ENCODE assay signal across 18 cellular contexts in the genomic region with DNA sequence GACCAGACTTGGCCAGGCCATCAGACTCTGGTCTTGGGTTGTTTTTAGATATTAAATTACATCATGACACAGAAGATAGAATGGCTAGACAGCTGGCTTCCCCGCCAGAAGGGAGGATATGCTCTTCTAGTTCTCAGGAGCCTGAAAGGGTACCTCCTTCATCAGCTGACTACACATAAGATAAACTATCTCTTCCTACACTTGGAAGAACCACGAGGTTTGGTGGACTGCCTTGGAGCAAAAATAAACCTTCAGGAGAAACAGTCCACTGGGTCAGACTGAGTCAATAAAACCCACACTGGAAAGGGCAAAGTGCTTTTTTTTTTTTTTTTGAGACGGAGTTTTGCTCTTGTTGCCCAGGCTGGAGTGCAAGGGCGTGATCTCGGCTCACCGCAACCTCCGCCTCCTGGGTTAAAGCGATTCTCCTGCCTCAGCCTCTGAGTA. TPM values are rescaled to one million over a fixed set of nuclear protein-coding genes. Genes with fewer than 3 reads are reported as not detected.
DNase-seq lines count a peak whose midpoint lies in the region; ATAC-seq and TF ChIP-seq lines count a peak whose summit lies in the region.
"Had no signal": no experiment of that assay in that cellular context is flagged by ENCODE, and none has a peak within 500 bp of the region (broad histone marks: within the 10 kb centered on the region; RNA-seq: fewer than 3 reads in every experiment).

No MANE protein-coding gene starts in this region.

- peak in 59 of 76 experiments; percentile 6 to 82 (median 45) for DNase-seq in HUDEP-2 (lab: John Stamatoyannopoulos, UW; ENCODE audit: unreplicated experiment in 76 of 76)
- peak; percentile 15 for DNase-seq in adipocyte (ENCODE audit: low read depth)
- DNase-seq in heart right ventricle: peak in 1 of 2 donors; percentile 53
- peak; percentile 39 for DNase-seq in osteoblast (ENCODE audit: insufficient read length, low spot score, missing footprints)
- no peak for DNase-seq in stimulated activated CD4-positive, alpha-beta T cell treated with anti-CD3 and anti-CD28 coated beads, Interleukin-4, amount 100 ng/mL, for 1 hour
- no peak for DNase-seq in T-helper 2 cell treated with Interferon-gamma antibody and Interleukin-4, amounts not matched to agents 5 μg/mL and 100 μg/mL, for 36 hours (ENCODE audit: low spot score)
- DNase-seq: activated CD4-positive, alpha-beta memory T cell treated with anti-CD3 and anti-CD28 coated beads for 36 hours; activated T-cell treated with anti-CD3 and anti-CD28 coated beads, Interleukin-2, amount 50 U/mL, for 72 hours; hypothalamus; MM.1S; NCI-H1930 had no signal

- H3K27ac ChIP-seq in heart right ventricle (peak overlapping the region in 5 of 10 donors; percentile 48 to 65 (median 61)), osteoblast (ENCODE audit: low read depth, low read length) (no peak overlapping the region)

- H3K36me3 ChIP-seq in adipocyte (ENCODE audit: control insufficient read depth, insufficient read depth, low read length, severe bottlenecking) (no peaks in the 10 kb centered on the region), heart right ventricle (no peaks in the 10 kb centered on the region), osteoblast (ENCODE audit: insufficient read depth, low read length) (no peaks in the 10 kb centered on the region)

- intact Hi-C loops in heart right ventricle (cut with DNase I): no loop called here

- H3K9me3 ChIP-seq in adipocyte (ENCODE audit: control insufficient read depth, low read length): no peaks in the 10 kb centered on the region
- no peaks in the 10 kb centered on the region for H3K9me3 ChIP-seq in heart right ventricle
- no peaks in the 10 kb centered on the region for H3K9me3 ChIP-seq in osteoblast (ENCODE audit: low read depth, low read length)

- H3K4me1 Mint-ChIP-seq in T-helper 2 cell treated with Interferon-gamma antibody and Interleukin-4, amounts not matched to agents 5 μg/mL and 100 μg/mL, for 36 hours (ENCODE audit: low read depth): no peaks in the 10 kb centered on the region
- H3K4me1 Mint-ChIP-seq: B cell; stimulated activated memory B cell treated with anti-CD40 and anti-IgM and Interleukin-4, amounts not matched to agents 10 μg/mL and 1 μg/mL and 100 μg/mL, for 72 hours had no signal

- H3K79me2 ChIP-seq in osteoblast (ENCODE audit: insufficient read depth, low read length): no peaks in the 10 kb centered on the region

- no peak overlapping the region for H3K4me2 ChIP-seq in osteoblast (ENCODE audit: insufficient read depth, low read length)

- H3K4me3 ChIP-seq in adipocyte (ENCODE audit: low read length): no peak overlapping the region
- H3K4me3 ChIP-seq in heart right ventricle: no peak overlapping the region
- H3K4me3 ChIP-seq in osteoblast (ENCODE audit: insufficient read depth, low read length): no peak overlapping the region
- H3K4me3 ChIP-seq: lung had no signal

- H2AFZ ChIP-seq in osteoblast (ENCODE audit: low read length): no peak overlapping the region

- no peak for TF ChIP-seq CTCF in heart right ventricle (IDR thresholded peaks at IDR 0.05)
- TF ChIP-seq CTCF in osteoblast (IDR thresholded peaks at IDR 0.05; ENCODE audit: extremely low read depth, low read depth, low read length): no peak

- WGBS in heart right ventricle, 2 donors: 49 to 65% methylated on average over 7 to 8 of the region's 8 CpGs

- H3K27ac Mint-ChIP-seq in T-helper 2 cell treated with Interferon-gamma antibody and Interleukin-4, amounts not matched to agents 5 μg/mL and 100 μg/mL, for 36 hours: no peak overlapping the region
- H3K27ac Mint-ChIP-seq: activated CD4-positive, alpha-beta memory T cell treated with anti-CD3 and anti-CD28 coated beads for 36 hours; activated T-cell treated with anti-CD3 and anti-CD28 coated beads, Interleukin-2, amount 50 U/mL, for 72 hours; B cell; stimulated activated memory B cell treated with anti-CD40 and anti-IgM and Interleukin-4, amounts not matched to agents 10 μg/mL and 1 μg/mL and 100 μg/mL, for 72 hours had no signal

- no peak overlapping the region for H3K9ac ChIP-seq in adipocyte (ENCODE audit: low read length)

- H3K4me1 ChIP-seq in adipocyte (ENCODE audit: control insufficient read depth, insufficient read depth, low read length): peaks cover 8% of the 10 kb centered on the region
- peaks cover 0 to 43% (median 24%) of the 10 kb centered on the region in 9 donors for H3K4me1 ChIP-seq in heart right ventricle
- H3K4me1 ChIP-seq in osteoblast (ENCODE audit: insufficient read depth, low read length): no peaks in the 10 kb centered on the region

- no peaks in the 10 kb centered on the region for H3K36me3 Mint-ChIP-seq in T-helper 2 cell treated with Interferon-gamma antibody and Interleukin-4, amounts not matched to agents 5 μg/mL and 100 μg/mL, for 36 hours (ENCODE audit: low read depth)
- H3K36me3 Mint-ChIP-seq: activated CD4-positive, alpha-beta memory T cell treated with anti-CD3 and anti-CD28 coated beads for 36 hours; stimulated activated memory B cell treated with anti-CD40 and anti-IgM and Interleukin-4, amounts not matched to agents 10 μg/mL and 1 μg/mL and 100 μg/mL, for 72 hours had no signal

- no peaks in the 10 kb centered on the region for H3K9me3 Mint-ChIP-seq in T-helper 2 cell treated with Interferon-gamma antibody and Interleukin-4, amounts not matched to agents 5 μg/mL and 100 μg/mL, for 36 hours
- H3K9me3 Mint-ChIP-seq: activated CD4-positive, alpha-beta memory T cell treated with anti-CD3 and anti-CD28 coated beads for 36 hours; activated T-cell treated with anti-CD3 and anti-CD28 coated beads, Interleukin-2, amount 50 U/mL, for 72 hours; dendritic cell treated with granulocyte-macrophage colony-stimulating factor and Interleukin-4, amounts not matched to agents 40 ng/mL and 50 ng/mL, for 4 days; neural crest cell; stimulated activated memory B cell treated with anti-CD40 and anti-IgM and Interleukin-4, amounts not matched to agents 10 μg/mL and 1 μg/mL and 100 μg/mL, for 72 hours had no signal

- H3K27me3 Mint-ChIP-seq in T-helper 2 cell treated with Interferon-gamma antibody and Interleukin-4, amounts not matched to agents 5 μg/mL and 100 μg/mL, for 36 hours (ENCODE audit: low read depth): peaks cover 27% of the 10 kb centered on the region

- no peaks in the 10 kb centered on the region for H4K20me1 ChIP-seq in osteoblast (ENCODE audit: insufficient read depth, low read length)

- ATAC-seq in heart right ventricle (peak; percentile 62 to 90 (median 84)), GM21381 (IDR thresholded peaks at IDR 0.05; ENCODE audit: unreplicated experiment) (no peak), GM19463 (IDR thresholded peaks at IDR 0.05; ENCODE audit: unreplicated experiment) (no peak)
- ATAC-seq: activated T-cell treated with anti-CD3 and anti-CD28 coated beads, Interleukin-2, amount 50 U/mL, for 72 hours; stimulated activated memory B cell treated with anti-CD40 and anti-IgM and Interleukin-4, amounts not matched to agents 10 μg/mL and 1 μg/mL and 100 μg/mL, for 72 hours had no signal

- no peak overlapping the region for H3K4me3 Mint-ChIP-seq in T-helper 2 cell treated with Interferon-gamma antibody and Interleukin-4, amounts not matched to agents 5 μg/mL and 100 μg/mL, for 36 hours
- H3K4me3 Mint-ChIP-seq: activated CD4-positive, alpha-beta memory T cell treated with anti-CD3 and anti-CD28 coated beads for 36 hours; activated T-cell treated with anti-CD3 and anti-CD28 coated beads, Interleukin-2, amount 50 U/mL, for 72 hours; B cell; dendritic cell treated with granulocyte-macrophage colony-stimulating factor and Interleukin-4, amounts not matched to agents 40 ng/mL and 50 ng/mL, for 4 days; neural crest cell; stimulated activated memory B cell treated with anti-CD40 and anti-IgM and Interleukin-4, amounts not matched to agents 10 μg/mL and 1 μg/mL and 100 μg/mL, for 72 hours had no signal

- H3K27me3 ChIP-seq in adipocyte (replicated peaks; ENCODE audit: control insufficient read depth, insufficient read depth, low read length): peaks cover 6% of the 10 kb centered on the region
- H3K27me3 ChIP-seq in heart right ventricle: no peaks in the 10 kb centered on the region
- H3K27me3 ChIP-seq in osteoblast (ENCODE audit: insufficient read depth, low read length): peaks cover 8% of the 10 kb centered on the region

RNA-seq across cellular contexts. Expression of a gene that starts 26.3 kb away (rescaled TPM):
- total RNA-seq in heart right ventricle (10 to 100 TPM; 42.6 to 69.9 (median 54.0) TPM), osteoblast (34.4 and 38.0 TPM in 2 replicates)
- polyA plus RNA-seq in heart right ventricle: 10 to 100 TPM; 23.4 to 41.4 TPM

Comparison
In these comparisons a context has a peak if more than half of its experiments do, and no peak if none do; other contexts are left out.
1. DNase-seq: peak in HUDEP-2 (59 of 76), adipocyte (single experiment) and osteoblast (single experiment); none in stimulated activated CD4-positive, alpha-beta T cell treated with anti-CD3 and anti-CD28 coated beads, Interleukin-4, amount 100 ng/mL, for 1 hour (single experiment) and T-helper 2 cell treated with Interferon-gamma antibody and Interleukin-4, amounts not matched to agents 5 μg/mL and 100 μg/mL, for 36 hours (single experiment).
2. ATAC-seq: peak in heart right ventricle (8 of 8); none in GM21381 (single experiment) and GM19463 (single experiment).